ENCODE assay signal across 20 cellular contexts in the genomic region with DNA sequence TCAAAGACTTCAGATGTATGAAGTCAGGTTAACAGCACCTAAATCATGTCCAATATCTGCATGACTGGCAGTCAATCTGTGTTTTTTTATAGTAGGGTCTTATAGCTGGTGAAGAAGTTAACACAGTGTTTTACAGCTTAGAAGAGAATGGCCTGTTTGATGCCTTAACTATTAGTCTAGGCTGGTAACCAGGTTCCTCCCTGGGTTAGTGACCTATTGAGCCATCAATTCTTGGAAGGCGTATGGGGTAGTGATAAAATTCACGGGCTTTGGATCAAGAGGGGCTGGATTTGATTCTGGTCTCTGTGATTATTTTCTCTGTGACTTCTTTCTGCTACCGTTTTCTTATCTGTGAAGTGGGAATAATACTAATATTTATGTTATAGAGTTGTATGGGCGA. TPM values are rescaled to one million over a fixed set of nuclear protein-coding genes. Genes with fewer than 3 reads are reported as not detected.
A peak's percentile ranks its signal among the peaks of the same experiment; 100 is the strongest.
DNase-seq lines count a peak whose midpoint lies in the region; ATAC-seq and TF ChIP-seq lines count a peak whose summit lies in the region.
"Had no signal": no experiment of that assay in that cellular context is flagged by ENCODE, and none has a peak within 500 bp of the region (broad histone marks: within the 10 kb centered on the region; RNA-seq: fewer than 3 reads in every experiment).

No MANE protein-coding gene starts in this region.

- H3K4me1 Mint-ChIP-seq in activated T-cell treated with anti-CD3 and anti-CD28 coated beads, Interleukin-2, amount 50 U/mL, for 72 hours (ENCODE audit: low read depth), result peaks cover 51% of the 10 kb centered on the region
- H3K4me1 Mint-ChIP-seq in activated T-helper 17 cell treated with anti-CD3 and anti-CD28 coated beads, Interleukin-2, amount 50 U/mL, for 72 hours, result peaks cover 24% of the 10 kb centered on the region
- peaks cover 18 to 64% (median 50%) of the 10 kb centered on the region in 7 donors for H3K4me1 Mint-ChIP-seq in naive thymus-derived CD4-positive, alpha-beta T cell
- H3K4me1 Mint-ChIP-seq in H9, result peaks cover 4 to 13% of the 10 kb centered on the region in 2 experiments; a peak in 2 of 4 replicates

- no peak overlapping the region for H2AFZ ChIP-seq in H9 (ENCODE audit: low read length)

- H4K91ac ChIP-seq in H9 (ENCODE audit: insufficient read length, low read depth, low read length), result no peak overlapping the region

- ATAC-seq in activated T-cell treated with anti-CD3 and anti-CD28 coated beads, Interleukin-2, amount 50 U/mL, for 72 hours (replicated peaks in 1 of 2), result no peak
- no peak for ATAC-seq in activated T-helper 17 cell treated with anti-CD3 and anti-CD28 coated beads, Interleukin-2, amount 50 U/mL, for 72 hours (replicated peaks)
- ATAC-seq in naive thymus-derived CD4-positive, alpha-beta T cell, result no peak

- no peaks in the 10 kb centered on the region for H3K27me3 ChIP-seq in naive thymus-derived CD4-positive, alpha-beta T cell (ENCODE audit: control insufficient read depth in 2 of 2, insufficient read depth in 2 of 2, low read length in 2 of 2)
- no peaks in the 10 kb centered on the region for H3K27me3 ChIP-seq in H9 (ENCODE audit: insufficient read depth, low read length)
- H3K27me3 ChIP-seq: BE2C, SJSA1 had no signal

- H2BK20ac ChIP-seq in H9 (ENCODE audit: low read depth, low read length, poor library complexity, severe bottlenecking), result no peak overlapping the region

- H3K14ac ChIP-seq in H9 (ENCODE audit: insufficient read depth, low read length), result no peak overlapping the region

- no peaks in the 10 kb centered on the region for H3K36me3 ChIP-seq in naive thymus-derived CD4-positive, alpha-beta T cell (ENCODE audit: control insufficient read depth in 2 of 3, insufficient read depth in 3 of 3, low read length in 3 of 3)
- H3K36me3 ChIP-seq: BE2C, SJSA1 had no signal

- H3K23me2 ChIP-seq in H9 (ENCODE audit: insufficient read length, low read depth, low read length, poor library complexity, severe bottlenecking), result no peaks in the 10 kb centered on the region

- H3K79me1 ChIP-seq in H9 (ENCODE audit: insufficient read depth, low read depth, low read length, poor library complexity, severe bottlenecking), result no peaks in the 10 kb centered on the region

- POLR2A ChIA-PET in naive thymus-derived CD4-positive, alpha-beta T cell (lab: Charles Lee), result interaction anchor here (0.6 to 2.3 kb wide), 4 partner anchors 8 to 396 kb away, joined by 3 to 13 read pairs (median 6); a partner anchor contains a TSS

- H3K4me1 ChIP-seq in naive thymus-derived CD4-positive, alpha-beta T cell (ENCODE audit: control insufficient read depth in 2 of 2, insufficient read depth in 2 of 2, low read length in 2 of 2), result peaks cover 15 to 33% of the 10 kb centered on the region in 2 donors
- H3K4me1 ChIP-seq in H9 (ENCODE audit: insufficient read depth, low read length), result peaks cover 9% of the 10 kb centered on the region; the same call in 1 of the 2 replicates
- H3K4me1 ChIP-seq: BE2C had no signal

- H3K56ac ChIP-seq in H9 (ENCODE audit: insufficient read length, low read depth, low read length), result no peak overlapping the region

- CTCF ChIA-PET in naive thymus-derived CD4-positive, alpha-beta T cell (lab: Charles Lee), result no interaction called here

- no peak overlapping the region for H4K8ac ChIP-seq in H9 (replicated peaks; ENCODE audit: insufficient read length, low read depth, low read length)

- H3K23ac ChIP-seq in H9 (ENCODE audit: insufficient read length, low read depth, low read length), result no peak overlapping the region

- H3T11ph ChIP-seq in H9 (ENCODE audit: low read length), result no peak overlapping the region

- no peak overlapping the region for H2AK5ac ChIP-seq in H9 (ENCODE audit: insufficient read length, low read length)

- no peaks in the 10 kb centered on the region for H3K9me3 ChIP-seq in naive thymus-derived CD4-positive, alpha-beta T cell (ENCODE audit: control insufficient read depth in 2 of 3, low read length in 3 of 3)
- H3K9me3 ChIP-seq in H9 (ENCODE audit: control insufficient read depth, low read depth, low read length), result no peaks in the 10 kb centered on the region
- H3K9me3 ChIP-seq: BE2C, SJSA1 had no signal

- H4K20me1 ChIP-seq in H9 (ENCODE audit: control insufficient read depth, insufficient read depth, insufficient read length), result no peaks in the 10 kb centered on the region

- no peaks in the 10 kb centered on the region for H3K27me3 Mint-ChIP-seq in activated T-cell treated with anti-CD3 and anti-CD28 coated beads, Interleukin-2, amount 50 U/mL, for 72 hours (ENCODE audit: low read depth)
- H3K27me3 Mint-ChIP-seq in activated T-helper 17 cell treated with anti-CD3 and anti-CD28 coated beads, Interleukin-2, amount 50 U/mL, for 72 hours, result no peaks in the 10 kb centered on the region
- no peaks in the 10 kb centered on the region for H3K27me3 Mint-ChIP-seq in naive thymus-derived CD4-positive, alpha-beta T cell
- no peaks in the 10 kb centered on the region for H3K27me3 Mint-ChIP-seq in H9 (ENCODE audit: low read depth)
- H3K27me3 Mint-ChIP-seq: CD4-positive, alpha-beta T cell had no signal

- no peak overlapping the region for H3K4me2 ChIP-seq in H9 (ENCODE audit: insufficient read depth, insufficient read length, low read length)

- H3K4ac ChIP-seq in H9 (ENCODE audit: low read depth, low read length), result no peak overlapping the region

- intact Hi-C loops in naive thymus-derived CD4-positive, alpha-beta T cell (cut with micrococcal nuclease), result no loop called here

- no peaks in the 10 kb centered on the region for H3K79me2 ChIP-seq in H9 (ENCODE audit: insufficient read depth, low read length)

- H3K36me3 Mint-ChIP-seq in activated T-cell treated with anti-CD3 and anti-CD28 coated beads, Interleukin-2, amount 50 U/mL, for 72 hours (ENCODE audit: insufficient read depth in 2 of 2), result peaks cover 0 to 11% of the 10 kb centered on the region in 2 donors
- H3K36me3 Mint-ChIP-seq in activated T-helper 17 cell treated with anti-CD3 and anti-CD28 coated beads, Interleukin-2, amount 50 U/mL, for 72 hours (ENCODE audit: low read depth), result no peaks in the 10 kb centered on the region
- H3K36me3 Mint-ChIP-seq in naive thymus-derived CD4-positive, alpha-beta T cell, result peaks cover 0 to 18% (median 0%) of the 10 kb centered on the region in 5 donors
- H3K36me3 Mint-ChIP-seq in H9 (ENCODE audit: insufficient read depth in 1 of 3, low read depth in 3 of 3), result no peaks in the 10 kb centered on the region

- no CpG with 5 or more reads among the region's 4 CpGs for WGBS in H9 (ENCODE audit: extremely low coverage, insufficient read length, low lambda C conversion rate)

- H3K9me3 Mint-ChIP-seq in activated T-cell treated with anti-CD3 and anti-CD28 coated beads, Interleukin-2, amount 50 U/mL, for 72 hours, result no peaks in the 10 kb centered on the region
- no peaks in the 10 kb centered on the region for H3K9me3 Mint-ChIP-seq in activated T-helper 17 cell treated with anti-CD3 and anti-CD28 coated beads, Interleukin-2, amount 50 U/mL, for 72 hours
- peaks cover 0 to 3% (median 0%) of the 10 kb centered on the region in 11 donors for H3K9me3 Mint-ChIP-seq in naive thymus-derived CD4-positive, alpha-beta T cell
- H3K9me3 Mint-ChIP-seq in H9, result no peaks in the 10 kb centered on the region

- no peak overlapping the region for H3K4me3 Mint-ChIP-seq in activated T-cell treated with anti-CD3 and anti-CD28 coated beads, Interleukin-2, amount 50 U/mL, for 72 hours
- H3K4me3 Mint-ChIP-seq in activated T-helper 17 cell treated with anti-CD3 and anti-CD28 coated beads, Interleukin-2, amount 50 U/mL, for 72 hours, result peak overlapping the region; percentile 68
- peak overlapping the region in 1 of 10 donors; percentile 72 for H3K4me3 Mint-ChIP-seq in naive thymus-derived CD4-positive, alpha-beta T cell
- H3K4me3 Mint-ChIP-seq in H9, result no peak overlapping the region
- H3K4me3 Mint-ChIP-seq: CD4-positive, alpha-beta T cell had no signal

- H2BK12ac ChIP-seq in H9 (ENCODE audit: insufficient read length, low read depth, low read length), result no peak overlapping the region

- no peak overlapping the region for H3K18ac ChIP-seq in H9 (ENCODE audit: insufficient read length, low read depth, low read length)

- H3K27ac ChIP-seq in naive thymus-derived CD4-positive, alpha-beta T cell (ENCODE audit: low read depth, low read length), result no peak overlapping the region
- no peak overlapping the region for H3K27ac ChIP-seq in H9 (ENCODE audit: insufficient read length, low read depth, low read length)
- H3K27ac ChIP-seq: SJSA1 had no signal

- no peak overlapping the region for H4K5ac ChIP-seq in H9 (ENCODE audit: insufficient read length, low read depth, low read length)

- no peak overlapping the region for H3K9ac ChIP-seq in H9 (ENCODE audit: extremely low read depth, insufficient read length, low read length)

- in situ Hi-C loops in KBM-7 (cut with MboI; ENCODE audit: low pct_unique_long_range_greater_than_20kb, low sequenced_read_pairs), result no loop called here

- H2BK5ac ChIP-seq in H9 (ENCODE audit: insufficient read length, low read length), result no peak overlapping the region

- no peak overlapping the region for H3K4me3 ChIP-seq in naive thymus-derived CD4-positive, alpha-beta T cell (ENCODE audit: low read length)
- H3K4me3 ChIP-seq: SJSA1 had no signal

- peak overlapping the region; percentile 19 for H3K27ac Mint-ChIP-seq in activated T-cell treated with anti-CD3 and anti-CD28 coated beads, Interleukin-2, amount 50 U/mL, for 72 hours
- peak overlapping the region; percentile 32 for H3K27ac Mint-ChIP-seq in activated T-helper 17 cell treated with anti-CD3 and anti-CD28 coated beads, Interleukin-2, amount 50 U/mL, for 72 hours
- H3K27ac Mint-ChIP-seq in naive thymus-derived CD4-positive, alpha-beta T cell, result peak overlapping the region in 7 of 9 donors; percentile 22 to 86 (median 69)
- H3K27ac Mint-ChIP-seq in H9, result no peak overlapping the region

- no peak for DNase-seq in activated T-cell treated with anti-CD3 and anti-CD28 coated beads, Interleukin-2, amount 50 U/mL, for 72 hours
- DNase-seq in activated T-cell treated with anti-CD3 and anti-CD28 coated beads, Interleukin-2, amount 50 U/mL, for 1 hour, result no peak
- no peak for DNase-seq in naive thymus-derived CD4-positive, alpha-beta T cell
- DNase-seq in H9, result no peak
- no peak for DNase-seq in NCI-H526 treated with DMSO at 0.1 percent for 48 hours (lab: John Stamatoyannopoulos, UW)
- DNase-seq in KBM-7, result no peak
- DNase-seq: 8988T; ACHN; BE2C; CD4-positive, alpha-beta T cell; Kasumi-1; NCI-H1092 treated with DMSO at 0.1 percent for 48 hours; NCI-H1436; NCI-H187 treated with DMSO at 0.1 percent for 48 hours; NCI-H524; NCI-H82; Right ventricle myocardium superior; RPMI8226 had no signal

- no peak overlapping the region for H2BK120ac ChIP-seq in H9 (ENCODE audit: low read depth, low read length, poor library complexity, severe bottlenecking)

- no peak for TF ChIP-seq CTCF in H9 (conservative IDR thresholded peaks at IDR 0.05)

- H2BK15ac ChIP-seq in H9 (ENCODE audit: low read depth, low read length), result no peak overlapping the region

RNA-seq across cellular contexts. Expression of a gene that starts 16.0 kb away (rescaled TPM):
- 10 to 100 TPM; 30.3 to 44.0 TPM for total RNA-seq in activated T-cell treated with anti-CD3 and anti-CD28 coated beads, Interleukin-2, amount 50 U/mL, for 72 hours
- total RNA-seq in activated T-helper 17 cell treated with anti-CD3 and anti-CD28 coated beads, Interleukin-2, amount 50 U/mL, for 72 hours, result 10 to 100 TPM; 33.6 to 36.1 TPM
- total RNA-seq in naive thymus-derived CD4-positive, alpha-beta T cell, result 100 to 1,000 TPM in 1 of 5 experiments, 10 to 100 TPM in 4; 10.8 to 234 (median 45.0) TPM
- polyA plus RNA-seq in naive thymus-derived CD4-positive, alpha-beta T cell, result 10 to 100 TPM; 60.9 to 92.1 TPM
- total RNA-seq in H9 (2021), result not detected in 2 replicates

Comparison
In these comparisons a context has a peak if more than half of its experiments do, and no peak if none do; other contexts are left out.
1. H3K27ac Mint-ChIP-seq: peak in activated T-cell treated with anti-CD3 and anti-CD28 coated beads, Interleukin-2, amount 50 U/mL, for 72 hours (single experiment), activated T-helper 17 cell treated with anti-CD3 and anti-CD28 coated beads, Interleukin-2, amount 50 U/mL, for 72 hours (single experiment) and naive thymus-derived CD4-positive, alpha-beta T cell (7 of 9); none in H9 (0 of 3).
2. RNA of a gene that starts 16.0 kb away (total RNA-seq): 10.8 to 234 TPM in naive thymus-derived CD4-positive, alpha-beta T cell, 30.3 to 44.0 TPM in activated T-cell treated with anti-CD3 and anti-CD28 coated beads, Interleukin-2, amount 50 U/mL, for 72 hours and 33.6 to 36.1 TPM in activated T-helper 17 cell treated with anti-CD3 and anti-CD28 coated beads, Interleukin-2, amount 50 U/mL, for 72 hours; not detected in H9; every median in the first group is over 10 times any median in the second.